10 cellular contexts compared by ENCODE assay signal in the genomic region with DNA sequence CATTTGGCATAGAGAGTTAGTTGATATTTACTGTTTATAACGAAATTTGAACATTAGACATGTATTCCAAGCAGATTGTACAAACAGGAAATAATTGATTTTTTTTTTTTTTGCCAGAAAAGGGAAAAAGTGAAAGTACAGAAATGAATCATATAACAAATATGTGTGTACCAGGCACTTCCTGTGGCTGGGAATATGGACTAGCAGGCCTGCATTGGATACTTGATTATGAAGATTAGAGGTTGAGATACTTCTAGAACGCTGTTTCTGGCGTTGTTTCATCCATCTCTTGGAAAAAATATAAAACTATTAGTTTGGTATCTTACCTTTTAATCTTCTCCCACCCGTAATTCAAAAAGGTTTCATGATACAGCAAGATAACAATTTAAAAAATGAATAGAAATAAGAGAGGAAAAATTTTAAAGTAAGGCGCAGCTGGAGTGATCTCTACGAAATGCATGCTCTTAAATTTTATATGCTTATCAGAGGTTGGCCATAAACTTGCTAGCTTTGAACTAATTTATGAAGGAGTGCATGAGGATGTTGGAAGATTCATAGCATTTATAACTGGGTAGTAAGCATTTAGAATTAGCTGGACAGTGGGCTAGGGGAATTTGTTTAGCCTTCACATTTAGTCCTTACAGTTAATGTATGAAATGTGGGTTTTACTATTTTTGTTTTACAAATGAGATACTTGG.
DNase-seq lines count a peak whose midpoint lies in the region; TF ChIP-seq lines count a peak whose summit lies in the region.
"Had no signal": no experiment of that assay in that cellular context is flagged by ENCODE, and none has a peak within 500 bp of the region (broad histone marks: within the 10 kb centered on the region; RNA-seq: fewer than 3 reads in every experiment).

No MANE protein-coding gene starts in this region.

- no peaks in the 10 kb centered on the region for H3K79me1 ChIP-seq in H9 (ENCODE audit: insufficient read depth, low read depth, low read length, poor library complexity, severe bottlenecking)

- no peak overlapping the region for H3K4ac ChIP-seq in H9 (ENCODE audit: low read depth, low read length)

- H3K36me3 Mint-ChIP-seq in H9 (ENCODE audit: insufficient read depth in 1 of 3, low read depth in 3 of 3) = no peaks in the 10 kb centered on the region

- no peaks in the 10 kb centered on the region for H3K23me2 ChIP-seq in H9 (ENCODE audit: insufficient read length, low read depth, low read length, poor library complexity, severe bottlenecking)

- H3K79me2 ChIP-seq in SK-N-SH (ENCODE audit: insufficient read depth) (no peaks in the 10 kb centered on the region), H9 (ENCODE audit: insufficient read depth, low read length) (no peaks in the 10 kb centered on the region)

- no peak overlapping the region for H3K4me3 ChIP-seq in SK-N-SH (ENCODE audit: low read depth in 2 of 2, low read length in 1 of 2)
- H3K4me3 ChIP-seq in fibroblast of pulmonary artery (replicated peaks; ENCODE audit: low read depth, low read length) = no peak overlapping the region

- CTCF ChIA-PET in SK-N-SH (lab: Yijun Ruan, JAX) = interaction anchor here (0.7 to 1.9 kb wide), 3 partner anchors 12 to 113 kb away, joined by 3 to 5 read pairs (median 3); no protein-coding TSS in a partner anchor

- H3K9me3 ChIP-seq in SK-N-SH (no peaks in the 10 kb centered on the region), H9 (ENCODE audit: control insufficient read depth, low read depth, low read length) (no peaks in the 10 kb centered on the region)

- H3F3A ChIP-seq in SK-N-SH (replicated peaks; ENCODE audit: insufficient read depth) = peaks cover 22% of the 10 kb centered on the region

- H2AK5ac ChIP-seq in H9 (ENCODE audit: insufficient read length, low read length) = no peak overlapping the region

- no peak overlapping the region for H2BK5ac ChIP-seq in H9 (ENCODE audit: insufficient read length, low read length)

- H3K4me1 Mint-ChIP-seq in H9 = peaks cover 19 to 23% of the 10 kb centered on the region in 2 experiments

- no peak overlapping the region for H3T11ph ChIP-seq in H9 (ENCODE audit: low read length)

- no peak overlapping the region for H2BK20ac ChIP-seq in H9 (ENCODE audit: low read depth, low read length, poor library complexity, severe bottlenecking)

- TF ChIP-seq CTCF in SK-N-SH (IDR thresholded peaks at IDR 0.05) (no peak), fibroblast of pulmonary artery (IDR thresholded peaks at IDR 0.05; ENCODE audit: low read length, missing control alignments) (no peak), H9 (conservative IDR thresholded peaks at IDR 0.05) (no peak)

- H3K23ac ChIP-seq in H9 (ENCODE audit: insufficient read length, low read depth, low read length) = no peak overlapping the region

- no peak overlapping the region for H4K8ac ChIP-seq in H9 (replicated peaks; ENCODE audit: insufficient read length, low read depth, low read length)

- H3K27ac ChIP-seq in SK-N-SH (ENCODE audit: low read depth in 2 of 2, low read length in 1 of 2) (peak overlapping the region; percentile 82 to 92), H9 (ENCODE audit: insufficient read length, low read depth, low read length) (no peak overlapping the region)

- H3K4me1 ChIP-seq in SK-N-SH (ENCODE audit: control insufficient read depth in 1 of 2, insufficient read depth in 2 of 2, low read depth in 1 of 2, low read length in 1 of 2) = peaks cover 13 to 14% of the 10 kb centered on the region in 2 experiments; a peak in 3 of 4 replicates
- no peaks in the 10 kb centered on the region for H3K4me1 ChIP-seq in H9 (ENCODE audit: insufficient read depth, low read length)

- 19% methylated on average over 6 of the region's 6 CpGs for WGBS in SK-N-SH (ENCODE audit: low lambda C conversion rate)
- WGBS in H9 (ENCODE audit: extremely low coverage, insufficient read length, low lambda C conversion rate) = no CpG with 5 or more reads among the region's 6 CpGs

- no peak; the same call in 1 of the 2 replicates for TF ChIP-seq RAD21 in SK-N-SH (IDR thresholded peaks at IDR 0.05; ENCODE audit: low read length)

- H3K27me3 ChIP-seq in SK-N-SH (ENCODE audit: insufficient read depth) (no peaks in the 10 kb centered on the region), H9 (ENCODE audit: insufficient read depth, low read length) (no peaks in the 10 kb centered on the region)

- H4K20me1 ChIP-seq in SK-N-SH (ENCODE audit: insufficient read depth) (no peaks in the 10 kb centered on the region), H9 (ENCODE audit: control insufficient read depth, insufficient read depth, insufficient read length) (no peaks in the 10 kb centered on the region)

- no peak overlapping the region for H3K14ac ChIP-seq in H9 (ENCODE audit: insufficient read depth, low read length)

- peak; percentile 36 to 80; a peak in 3 of 4 replicates for TF ChIP-seq EP300 in SK-N-SH (IDR thresholded peaks at IDR 0.05; ENCODE audit: borderline replicate concordance in 1 of 2, low read depth in 1 of 2, low read length in 1 of 2)

- H2AFZ ChIP-seq in SK-N-SH (ENCODE audit: low read depth) (peak overlapping the region; percentile 27; the same call in 1 of the 2 replicates), H9 (ENCODE audit: low read length) (no peak overlapping the region)

- H3K9me3 Mint-ChIP-seq in H9 = peaks cover 0 to 3% of the 10 kb centered on the region in 2 experiments; a peak in 1 of 5 replicates

- H3K9ac ChIP-seq in SK-N-SH (no peak overlapping the region), H9 (ENCODE audit: extremely low read depth, insufficient read length, low read length) (no peak overlapping the region)

- H3K4me3 Mint-ChIP-seq in H9 = no peak overlapping the region
- H3K4me3 Mint-ChIP-seq: activated T-cell treated with anti-CD3 and anti-CD28 coated beads, Interleukin-2, amount 50 U/mL, for 4 hours; CD4-positive, alpha-beta memory T cell had no signal

- no peak overlapping the region for H2BK120ac ChIP-seq in H9 (ENCODE audit: low read depth, low read length, poor library complexity, severe bottlenecking)

- H3K9me2 ChIP-seq in SK-N-SH = no peaks in the 10 kb centered on the region

- H2BK15ac ChIP-seq in H9 (ENCODE audit: low read depth, low read length) = no peak overlapping the region

- H3K4me2 ChIP-seq in SK-N-SH (peak overlapping the region; percentile 35), H9 (ENCODE audit: insufficient read depth, insufficient read length, low read length) (no peak overlapping the region)

- H3K27me3 Mint-ChIP-seq in H9 (ENCODE audit: low read depth) = no peaks in the 10 kb centered on the region
- H3K27me3 Mint-ChIP-seq: CD4-positive, alpha-beta memory T cell had no signal

- DNase-seq in ELR (ENCODE audit: low read depth) (peak; percentile 79), SK-N-SH (peak; percentile 62), fibroblast of pulmonary artery (ENCODE audit: low read depth) (peak; percentile 63), renal cortical epithelial cell (ENCODE audit: low read depth) (peak; percentile 15), HUDEP-2 (lab: John Stamatoyannopoulos, UW; ENCODE audit: unreplicated experiment in 76 of 76) (no peak), dedifferentiated amniotic fluid mesenchymal stem cell (ENCODE audit: extremely low spot score) (no peak), H9 (no peak), NCI-H2081 (lab: John Stamatoyannopoulos, UW) (no peak)
- DNase-seq: activated T-cell treated with anti-CD3 and anti-CD28 coated beads, Interleukin-2, amount 50 U/mL, for 4 hours; CD4-positive, alpha-beta memory T cell had no signal

- no peak overlapping the region for H4K91ac ChIP-seq in H9 (ENCODE audit: insufficient read length, low read depth, low read length)

- H3K56ac ChIP-seq in H9 (ENCODE audit: insufficient read length, low read depth, low read length) = no peak overlapping the region

- no peak overlapping the region for H3K27ac Mint-ChIP-seq in H9

- no peak overlapping the region for H2BK12ac ChIP-seq in H9 (ENCODE audit: insufficient read length, low read depth, low read length)

- H4K5ac ChIP-seq in H9 (ENCODE audit: insufficient read length, low read depth, low read length) = no peak overlapping the region

- no peak overlapping the region for H3K18ac ChIP-seq in H9 (ENCODE audit: insufficient read length, low read depth, low read length)

- H3K36me3 ChIP-seq in SK-N-SH (replicated peaks in 1 of 2; ENCODE audit: control insufficient read depth in 1 of 2, insufficient read depth in 2 of 2, low read length in 1 of 2) = peaks cover 0 to 9% of the 10 kb centered on the region in 2 experiments

- POLR2A ChIA-PET in SK-N-SH (lab: Yijun Ruan, JAX) = no interaction called here

TF ChIP-seq in SK-N-SH, 30 proteins besides CTCF, POLR2A, EP300 and RAD21 (continues in another document):
- TF ChIP-seq TEAD4 (IDR thresholded peaks at IDR 0.05; ENCODE audit: borderline replicate concordance, insufficient read depth) = peak; percentile 62
- no peak for TF ChIP-seq FOXM1 (IDR thresholded peaks at IDR 0.05; ENCODE audit: low read depth)
- TF ChIP-seq, protein P1, sequence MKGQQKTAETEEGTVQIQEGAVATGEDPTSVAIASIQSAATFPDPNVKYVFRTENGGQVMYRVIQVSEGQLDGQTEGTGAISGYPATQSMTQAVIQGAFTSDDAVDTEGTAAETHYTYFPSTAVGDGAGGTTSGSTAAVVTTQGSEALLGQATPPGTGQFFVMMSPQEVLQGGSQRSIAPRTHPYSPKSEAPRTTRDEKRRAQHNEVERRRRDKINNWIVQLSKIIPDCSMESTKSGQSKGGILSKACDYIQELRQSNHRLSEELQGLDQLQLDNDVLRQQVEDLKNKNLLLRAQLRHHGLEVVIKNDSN (IDR thresholded peaks at IDR 0.05; ENCODE audit: borderline replicate concordance, low read depth) = no peak
- TF ChIP-seq GATA2 (CRISPR knock-in tag; IDR thresholded peaks at IDR 0.05) = peak; percentile 88
- TF ChIP-seq TCF12 (IDR thresholded peaks at IDR 0.05) = peak; percentile 67
- TF ChIP-seq RCOR1 (IDR thresholded peaks at IDR 0.05; ENCODE audit: low read length) = peak; percentile 31; the same call in 1 of the 2 replicates
- TF ChIP-seq NFIC (IDR thresholded peaks at IDR 0.05; ENCODE audit: borderline replicate concordance) = peak; percentile 30; the same call in 1 of the 2 replicates
- TF ChIP-seq CHD2 (IDR thresholded peaks at IDR 0.05; ENCODE audit: low read length, partially characterized antibody) = peak; percentile 32
- peak; percentile 84 for TF ChIP-seq JUND (IDR thresholded peaks at IDR 0.05)
- peak; percentile 23; the same call in 1 of the 2 replicates for TF ChIP-seq POLR2AphosphoS5 (IDR thresholded peaks at IDR 0.05; ENCODE audit: low read depth, low read length)
- TF ChIP-seq, protein P2, sequence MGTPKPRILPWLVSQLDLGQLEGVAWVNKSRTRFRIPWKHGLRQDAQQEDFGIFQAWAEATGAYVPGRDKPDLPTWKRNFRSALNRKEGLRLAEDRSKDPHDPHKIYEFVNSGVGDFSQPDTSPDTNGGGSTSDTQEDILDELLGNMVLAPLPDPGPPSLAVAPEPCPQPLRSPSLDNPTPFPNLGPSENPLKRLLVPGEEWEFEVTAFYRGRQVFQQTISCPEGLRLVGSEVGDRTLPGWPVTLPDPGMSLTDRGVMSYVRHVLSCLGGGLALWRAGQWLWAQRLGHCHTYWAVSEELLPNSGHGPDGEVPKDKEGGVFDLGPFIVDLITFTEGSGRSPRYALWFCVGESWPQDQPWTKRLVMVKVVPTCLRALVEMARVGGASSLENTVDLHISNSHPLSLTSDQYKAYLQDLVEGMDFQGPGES (IDR thresholded peaks at IDR 0.05; ENCODE audit: low read depth, low read length) = no peak

Comparison
In these comparisons a context has a peak if more than half of its experiments do, and no peak if none do; other contexts are left out.
1. DNase-seq: peak in ELR (single experiment), SK-N-SH (single experiment), fibroblast of pulmonary artery (single experiment) and renal cortical epithelial cell (single experiment); none in HUDEP-2 (0 of 76), dedifferentiated amniotic fluid mesenchymal stem cell (single experiment), H9 (single experiment) and NCI-H2081 (0 of 2).